Comparison of ENCODE assay signal across 6 cellular contexts in genomic region chr1:206379245-206379644, GRCh38.
A peak's percentile ranks its signal among the peaks of the same experiment; 100 is the strongest.
DNase-seq lines count a peak whose midpoint lies in the region; ATAC-seq and TF ChIP-seq lines count a peak whose summit lies in the region.
"Not testable (repeated sequence)": the region's sequence is repeated elsewhere in the genome, so short reads cannot be mapped to it uniquely, and the experiment has no call there.

No MANE protein-coding gene starts in this region.

- intact Hi-C loops in HCT116 (cut with micrococcal nuclease): not testable (repeated sequence)

- CTCF ChIA-PET in HCT116 (lab: Charles Lee): not testable (repeated sequence)

- H3K9ac ChIP-seq in HCT116 (ENCODE audit: low read length): not testable (repeated sequence)

- not testable (repeated sequence) for H3K27me3 ChIP-seq in HCT116 (ENCODE audit: insufficient read depth, low read length)

- not testable (repeated sequence) for H3K36me3 ChIP-seq in HCT116 (ENCODE audit: control insufficient read depth in 1 of 2, insufficient read depth in 2 of 2, low read length in 2 of 2)

- TF ChIP-seq RAD21 in HCT116 (IDR thresholded peaks at IDR 0.05; ENCODE audit: low read depth): not testable (repeated sequence)

- not testable (repeated sequence) for H3K9me3 Mint-ChIP-seq in activated T-cell treated with anti-CD3 and anti-CD28 coated beads, Interleukin-2, amount 50 U/mL, for 72 hours; central memory CD8-positive, alpha-beta T cell; naive thymus-derived CD8-positive, alpha-beta T cell; stimulated activated naive CD8-positive, alpha-beta T cell treated with anti-CD3 and anti-CD28 coated beads, Interleukin-15, amount 100 ng/mL, for 72 hours

- H3K9me3 ChIP-seq in HCT116 (ENCODE audit: control insufficient read depth in 1 of 2, insufficient read depth in 1 of 2, low read depth in 1 of 2, low read length in 2 of 2); T-helper 17 cell (ENCODE audit: control insufficient read depth, low read length, poor library complexity, severe bottlenecking): not testable (repeated sequence)

- not testable (repeated sequence) for BruUV-seq in HCT116 (replicated peaks; lab: Mats Ljungman, UMichigan)

- RAD21 ChIA-PET in HCT116 (lab: Charles Lee; ENCODE audit: low non-redundant PET in 1 of 2, low total read pairs in 2 of 2, uncharacterized antibody in 2 of 2, unreplicated experiment in 2 of 2): not testable (repeated sequence)

- not testable (repeated sequence) for H3K27ac Mint-ChIP-seq in T-helper 17 cell; activated T-cell treated with anti-CD3 and anti-CD28 coated beads, Interleukin-2, amount 50 U/mL, for 72 hours; central memory CD8-positive, alpha-beta T cell (ENCODE audit: low read depth); naive thymus-derived CD8-positive, alpha-beta T cell; stimulated activated naive CD8-positive, alpha-beta T cell treated with anti-CD3 and anti-CD28 coated beads, Interleukin-15, amount 100 ng/mL, for 72 hours

- H3K27me3 Mint-ChIP-seq in T-helper 17 cell; activated T-cell treated with anti-CD3 and anti-CD28 coated beads, Interleukin-2, amount 50 U/mL, for 72 hours (ENCODE audit: low read depth); central memory CD8-positive, alpha-beta T cell; naive thymus-derived CD8-positive, alpha-beta T cell; stimulated activated naive CD8-positive, alpha-beta T cell treated with anti-CD3 and anti-CD28 coated beads, Interleukin-15, amount 100 ng/mL, for 72 hours: not testable (repeated sequence)

- TF ChIP-seq CTCF in HCT116 (IDR thresholded peaks at IDR 0.05 in 2 of 3, conservative IDR thresholded peaks at IDR 0.05 in 1 of 3; ENCODE audit: borderline replicate concordance in 1 of 3, insufficient read depth in 1 of 3, low read depth in 2 of 3, low read length in 2 of 3): not testable (repeated sequence)

- H3K4me3 Mint-ChIP-seq in T-helper 17 cell; activated T-cell treated with anti-CD3 and anti-CD28 coated beads, Interleukin-2, amount 50 U/mL, for 72 hours; central memory CD8-positive, alpha-beta T cell; naive thymus-derived CD8-positive, alpha-beta T cell; stimulated activated naive CD8-positive, alpha-beta T cell treated with anti-CD3 and anti-CD28 coated beads, Interleukin-15, amount 100 ng/mL, for 72 hours: not testable (repeated sequence)

- H2AFZ ChIP-seq in HCT116 (ENCODE audit: low read depth, low read length, poor library complexity, severe bottlenecking): not testable (repeated sequence)

- ATAC-seq in HCT116 (0 out of 2 replicates have a peak, but pooled peaks have one; percentile 28), T-helper 17 cell (peak; percentile 53)
- peak; percentile 8 to 46 for ATAC-seq in activated T-cell treated with anti-CD3 and anti-CD28 coated beads, Interleukin-2, amount 50 U/mL, for 72 hours (replicated peaks in 1 of 2)
- peak; percentile 45 for ATAC-seq in central memory CD8-positive, alpha-beta T cell (replicated peaks; ENCODE audit: extremely low read depth, poor library complexity, severe bottlenecking)
- ATAC-seq in naive thymus-derived CD8-positive, alpha-beta T cell: peak; percentile 54 to 56
- peak; percentile 57 for ATAC-seq in stimulated activated naive CD8-positive, alpha-beta T cell treated with anti-CD3 and anti-CD28 coated beads, Interleukin-15, amount 100 ng/mL, for 72 hours

- H3K4me2 ChIP-seq in HCT116 (ENCODE audit: low read length): not testable (repeated sequence)

- H3K79me2 ChIP-seq in HCT116 (ENCODE audit: insufficient read depth, low read length): not testable (repeated sequence)

- not testable (repeated sequence) for H3K36me3 Mint-ChIP-seq in T-helper 17 cell (ENCODE audit: low read depth); activated T-cell treated with anti-CD3 and anti-CD28 coated beads, Interleukin-2, amount 50 U/mL, for 72 hours (ENCODE audit: insufficient read depth in 2 of 2); central memory CD8-positive, alpha-beta T cell (ENCODE audit: insufficient read depth); naive thymus-derived CD8-positive, alpha-beta T cell

- not testable (repeated sequence) for H3K4me3 ChIP-seq in HCT116 (replicated peaks in 1 of 2; ENCODE audit: low read depth in 1 of 2, low read length in 2 of 2)

- not testable (repeated sequence) for TF ChIP-seq POLR2A in HCT116 (IDR thresholded peaks at IDR 0.05; ENCODE audit: borderline replicate concordance, extremely low read depth, insufficient read depth, insufficient read length)

- not testable (repeated sequence) for H3K4me1 ChIP-seq in HCT116 (ENCODE audit: control insufficient read depth in 1 of 2, insufficient read depth in 2 of 2, low read length in 2 of 2)

- H3K4me1 Mint-ChIP-seq in T-helper 17 cell; activated T-cell treated with anti-CD3 and anti-CD28 coated beads, Interleukin-2, amount 50 U/mL, for 72 hours (ENCODE audit: low read depth); central memory CD8-positive, alpha-beta T cell; stimulated activated naive CD8-positive, alpha-beta T cell treated with anti-CD3 and anti-CD28 coated beads, Interleukin-15, amount 100 ng/mL, for 72 hours: not testable (repeated sequence)
- H3K4me1 Mint-ChIP-seq in naive thymus-derived CD8-positive, alpha-beta T cell: peaks cover 0 to 11% (median 1%) of the 10 kb centered on the region in 4 donors

- POLR2A ChIA-PET in HCT116 (lab: Charles Lee); naive thymus-derived CD8-positive, alpha-beta T cell (lab: Charles Lee): not testable (repeated sequence)

- not testable (repeated sequence) for H3K9me2 ChIP-seq in HCT116 (ENCODE audit: insufficient read depth)

- not testable (repeated sequence) for DNase-seq in HCT116 (ENCODE audit: low read depth, low spot score); T-helper 17 cell; activated T-cell treated with anti-CD3 and anti-CD28 coated beads, Interleukin-2, amount 50 U/mL, for 72 hours; central memory CD8-positive, alpha-beta T cell (ENCODE audit: low spot score in 2 of 2); naive thymus-derived CD8-positive, alpha-beta T cell; stimulated activated naive CD8-positive, alpha-beta T cell treated with anti-CD3 and anti-CD28 coated beads, Interleukin-15, amount 100 ng/mL, for 72 hours

- not testable (repeated sequence) for H4K20me1 ChIP-seq in HCT116 (ENCODE audit: insufficient read depth)

- not testable (repeated sequence) for H3K27ac ChIP-seq in HCT116 (ENCODE audit: low read depth, low read length)
